Comparison of ENCODE assay signal across 1 cellular context in genomic region chr17:81947189-81947588, GRCh38.
TF ChIP-seq lines count a peak whose summit lies in the region.

A gene with protein sequence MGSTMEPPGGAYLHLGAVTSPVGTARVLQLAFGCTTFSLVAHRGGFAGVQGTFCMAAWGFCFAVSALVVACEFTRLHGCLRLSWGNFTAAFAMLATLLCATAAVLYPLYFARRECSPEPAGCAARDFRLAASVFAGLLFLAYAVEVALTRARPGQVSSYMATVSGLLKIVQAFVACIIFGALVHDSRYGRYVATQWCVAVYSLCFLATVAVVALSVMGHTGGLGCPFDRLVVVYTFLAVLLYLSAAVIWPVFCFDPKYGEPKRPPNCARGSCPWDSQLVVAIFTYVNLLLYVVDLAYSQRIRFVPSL (minus strand): TSS chr17:81947233. CDS start chr17:81941741, 5,492 bp downstream.

TF ChIP-seq in WTC11, 78 proteins besides CTCF, POLR2A, EP300 and RAD21:
- TF ChIP-seq AR (CRISPR knock-in tag; IDR thresholded peaks at IDR 0.05) = no peak
- no peak for TF ChIP-seq GABPB1 (CRISPR knock-in tag; IDR thresholded peaks at IDR 0.05)
TF ChIP-seq in WTC11: peak in this region for 0.
